In the genomic region with DNA sequence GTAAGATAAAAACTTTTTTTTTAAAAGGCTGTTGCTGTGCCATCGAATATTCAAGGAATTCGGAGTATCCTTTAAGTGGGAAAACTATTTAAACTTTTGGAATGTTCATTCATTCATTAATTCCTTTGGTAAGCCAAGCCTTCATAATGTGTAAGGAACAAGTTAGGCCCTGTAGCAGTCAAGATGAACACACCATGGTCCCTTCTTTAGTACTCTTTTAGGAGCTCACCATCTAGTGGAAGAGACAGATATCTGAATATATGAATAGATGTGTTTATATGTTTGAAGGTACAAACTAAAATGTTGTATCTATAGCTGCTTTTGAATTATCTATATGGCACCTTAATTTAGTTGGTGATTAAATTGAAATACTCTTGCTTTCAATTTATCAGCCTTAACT, we compare ENCODE assay signal across 18 cellular contexts. TPM values are rescaled to one million over a fixed set of nuclear protein-coding genes. Genes with fewer than 3 reads are reported as not detected.
DNase-seq lines count a peak whose midpoint lies in the region; ATAC-seq, FAIRE-seq and TF ChIP-seq lines count a peak whose summit lies in the region.
"Had no signal": no experiment of that assay in that cellular context is flagged by ENCODE, and none has a peak within 500 bp of the region (broad histone marks: within the 10 kb centered on the region; RNA-seq: fewer than 3 reads in every experiment).

No MANE protein-coding gene starts in this region.

- H3K9me3 ChIP-seq in OCI-LY1 (ENCODE audit: low read length): no peaks in the 10 kb centered on the region
- no peaks in the 10 kb centered on the region for H3K9me3 ChIP-seq in smooth muscle cell (replicated peaks; ENCODE audit: low read depth)
- H3K9me3 ChIP-seq: left lung had no signal

- no peaks in the 10 kb centered on the region for H4K20me1 ChIP-seq in OCI-LY1 (ENCODE audit: insufficient read depth, low read length)
- H4K20me1 ChIP-seq in smooth muscle cell (ENCODE audit: low read depth): no peaks in the 10 kb centered on the region

- no peak for ATAC-seq in GM19467 (IDR thresholded peaks at IDR 0.05; ENCODE audit: unreplicated experiment)
- no peak for ATAC-seq in activated naive CD4-positive, alpha-beta T cell treated with anti-CD3 and anti-CD28 coated beads, Interleukin-2, amount 50 U/mL, for 72 hours
- ATAC-seq: left lung, Right ventricle myocardium inferior, WTC11 had no signal

- H3K27me3 ChIP-seq in OCI-LY1 (ENCODE audit: insufficient read depth, low read length) (no peaks in the 10 kb centered on the region), bronchial epithelial cell (ENCODE audit: control insufficient read depth, insufficient read depth, low read length) (no peaks in the 10 kb centered on the region), smooth muscle cell (ENCODE audit: low read depth) (peaks cover 5% of the 10 kb centered on the region)

- H3K27ac Mint-ChIP-seq in activated naive CD4-positive, alpha-beta T cell treated with anti-CD3 and anti-CD28 coated beads, Interleukin-2, amount 50 U/mL, for 72 hours: no peak overlapping the region
- H3K27ac Mint-ChIP-seq: activated T-cell treated with anti-CD3 and anti-CD28 coated beads, Interleukin-2, amount 50 U/mL, for 24 hours; WTC11 had no signal

- FAIRE-seq in bronchial epithelial cell (lab: Jason Lieb, UNC): no peak
- FAIRE-seq: small intestine had no signal

- peaks cover 22% of the 10 kb centered on the region for H3K4me1 ChIP-seq in OCI-LY1 (ENCODE audit: insufficient read depth, low read length, severe bottlenecking)
- H3K4me1 ChIP-seq in smooth muscle cell (ENCODE audit: low read depth): no peaks in the 10 kb centered on the region
- H3K4me1 ChIP-seq: left lung had no signal

- H3K27ac ChIP-seq in OCI-LY1 (ENCODE audit: low read depth, low read length, poor library complexity, severe bottlenecking) (no peak overlapping the region), smooth muscle cell (ENCODE audit: low read depth) (no peak overlapping the region)
- H3K27ac ChIP-seq: left lung had no signal

- H3K36me3 ChIP-seq in OCI-LY1 (ENCODE audit: insufficient read depth, low read length): no peaks in the 10 kb centered on the region
- H3K36me3 ChIP-seq in bronchial epithelial cell (ENCODE audit: control insufficient read depth, insufficient read depth, low read length): no peaks in the 10 kb centered on the region
- H3K36me3 ChIP-seq in smooth muscle cell (ENCODE audit: low read depth): no peaks in the 10 kb centered on the region
- H3K36me3 ChIP-seq: left lung had no signal

- H3K9me2 ChIP-seq in OCI-LY1 (ENCODE audit: low read depth, low read length): no peaks in the 10 kb centered on the region

- H3K4me2 ChIP-seq in OCI-LY1 (ENCODE audit: low read length) (no peak overlapping the region), smooth muscle cell (no peak overlapping the region)

- H3K9ac ChIP-seq in OCI-LY1 (ENCODE audit: low read length) (no peak overlapping the region), smooth muscle cell (ENCODE audit: low read depth) (no peak overlapping the region)

- no peaks in the 10 kb centered on the region for H3K9me3 Mint-ChIP-seq in activated naive CD4-positive, alpha-beta T cell treated with anti-CD3 and anti-CD28 coated beads, Interleukin-2, amount 50 U/mL, for 72 hours
- H3K9me3 Mint-ChIP-seq: activated T-cell treated with anti-CD3 and anti-CD28 coated beads, Interleukin-2, amount 50 U/mL, for 24 hours; WTC11 had no signal

- H3F3A ChIP-seq in OCI-LY1 (ENCODE audit: insufficient read depth, low read length): no peaks in the 10 kb centered on the region; the same call in 1 of the 2 replicates
- no peaks in the 10 kb centered on the region for H3F3A ChIP-seq in smooth muscle cell (ENCODE audit: low read depth)

- 70% methylated on average over 2 of the region's 2 CpGs for WGBS in smooth muscle cell (ENCODE audit: low lambda C conversion rate)

- peak; percentile 50 for TF ChIP-seq CTCF in OCI-LY1 (IDR thresholded peaks at IDR 0.05; ENCODE audit: low read length)
- TF ChIP-seq CTCF in bronchial epithelial cell (IDR thresholded peaks at IDR 0.05; ENCODE audit: insufficient read depth, low read length, severe bottlenecking): no peak
- peak; percentile 33 for TF ChIP-seq CTCF in smooth muscle cell (IDR thresholded peaks at IDR 0.05; ENCODE audit: borderline replicate concordance, insufficient read depth, poor library complexity, severe bottlenecking)

- DNase-seq in NCI-H82 (lab: John Stamatoyannopoulos, UW) (peak; percentile 16), NCI-H82 treated with DMSO at 0.1 percent for 48 hours (lab: John Stamatoyannopoulos, UW; ENCODE audit: unreplicated experiment) (no peak), bronchial epithelial cell (ENCODE audit: low read depth) (peak; percentile 17), smooth muscle cell (lab: John Stamatoyannopoulos, UW; ENCODE audit: unreplicated experiment) (no peak), NCI-H146 (lab: John Stamatoyannopoulos, UW) (no peak)
- no peak for DNase-seq in activated naive CD4-positive, alpha-beta T cell treated with anti-CD3 and anti-CD28 coated beads, Interleukin-2, amount 50 U/mL, for 72 hours (ENCODE audit: low spot score in 2 of 2)
- DNase-seq: activated T-cell treated with anti-CD3 and anti-CD28 coated beads, Interleukin-2, amount 50 U/mL, for 24 hours; effector CD4-positive, alpha-beta T cell; glutamatergic neuron; left lung; NCI-H2171; small intestine had no signal

- H3K4me3 ChIP-seq in OCI-LY1 (ENCODE audit: low read depth, low read length, poor library complexity, severe bottlenecking) (no peak overlapping the region), bronchial epithelial cell (ENCODE audit: low read depth, low read length) (no peak overlapping the region), smooth muscle cell (no peak overlapping the region)
- H3K4me3 ChIP-seq: left lung had no signal

- H2AFZ ChIP-seq in OCI-LY1 (ENCODE audit: low read length) (no peak overlapping the region), smooth muscle cell (ENCODE audit: low read depth) (no peak overlapping the region)

- no peaks in the 10 kb centered on the region for H3K36me3 Mint-ChIP-seq in activated naive CD4-positive, alpha-beta T cell treated with anti-CD3 and anti-CD28 coated beads, Interleukin-2, amount 50 U/mL, for 72 hours
- H3K36me3 Mint-ChIP-seq: WTC11 had no signal

- no peaks in the 10 kb centered on the region for H3K79me2 ChIP-seq in OCI-LY1 (ENCODE audit: insufficient read depth, low read length)
- no peaks in the 10 kb centered on the region for H3K79me2 ChIP-seq in smooth muscle cell (ENCODE audit: low read depth)

RNA-seq across cellular contexts. Expression of gene SPO11, which starts 5.8 kb away (rescaled TPM):
- total RNA-seq in bronchial epithelial cell: not detected in 2 replicates
- total RNA-seq in smooth muscle cell: not detected in 2 replicates
- not detected in 2 replicates for polyA plus RNA-seq in smooth muscle cell
- not detected for total RNA-seq in activated naive CD4-positive, alpha-beta T cell treated with anti-CD3 and anti-CD28 coated beads, Interleukin-2, amount 50 U/mL, for 72 hours
- total RNA-seq: left lung, LHCN-M2, Right ventricle myocardium inferior, WTC11 had no signal
- polyA plus RNA-seq: small intestine, thymus had no signal

RNA-seq across cellular contexts. Expression of gene RAE1, which starts 15.7 kb away (rescaled TPM):
- total RNA-seq in bronchial epithelial cell (21.6 and 25.1 TPM in 2 replicates), smooth muscle cell (34.9 and 35.6 TPM in 2 replicates)
- 53.5 and 61.7 TPM in 2 replicates for polyA plus RNA-seq in smooth muscle cell
- 10 to 100 TPM; 47.3 to 67.5 TPM for total RNA-seq in activated naive CD4-positive, alpha-beta T cell treated with anti-CD3 and anti-CD28 coated beads, Interleukin-2, amount 50 U/mL, for 72 hours

RNA-seq across cellular contexts. Expression of gene RBM38, which starts 55.8 kb away (rescaled TPM):
- 6.8 and 7.6 TPM in 2 replicates for total RNA-seq in bronchial epithelial cell
- total RNA-seq in smooth muscle cell: 12.7 and 15.2 TPM in 2 replicates
- polyA plus RNA-seq in smooth muscle cell: 12.0 and 15.7 TPM in 2 replicates
- 10 to 100 TPM; 43.4 to 97.5 TPM for total RNA-seq in activated naive CD4-positive, alpha-beta T cell treated with anti-CD3 and anti-CD28 coated beads, Interleukin-2, amount 50 U/mL, for 72 hours

Comparison
In these comparisons a context has a peak if more than half of its experiments do, and no peak if none do; other contexts are left out.
1. DNase-seq: peak in NCI-H82 (single experiment) and bronchial epithelial cell (single experiment); none in NCI-H82 treated with DMSO at 0.1 percent for 48 hours (single experiment), smooth muscle cell (single experiment), NCI-H146 (single experiment) and activated naive CD4-positive, alpha-beta T cell treated with anti-CD3 and anti-CD28 coated beads, Interleukin-2, amount 50 U/mL, for 72 hours (0 of 2).